In the genomic region with DNA sequence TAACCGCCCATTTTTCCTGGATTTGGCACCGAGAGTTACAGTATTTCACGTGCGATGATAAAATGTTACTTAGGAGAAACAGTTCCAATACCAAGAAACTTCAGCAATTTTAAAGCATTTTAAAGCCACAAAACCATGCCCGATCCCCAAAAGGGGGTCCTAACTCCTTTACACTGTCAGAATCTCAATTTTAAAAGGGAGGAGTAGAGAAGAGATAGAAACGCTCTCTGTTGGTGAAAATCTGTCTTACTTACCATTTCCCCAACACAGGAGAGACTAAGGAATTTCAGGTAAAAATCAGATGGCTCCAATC, we compare ENCODE assay signal across 8 cellular contexts. TPM values are rescaled to one million over a fixed set of nuclear protein-coding genes. Genes with fewer than 3 reads are reported as not detected.
DNase-seq lines count a peak whose midpoint lies in the region; ATAC-seq and TF ChIP-seq lines count a peak whose summit lies in the region.

No MANE protein-coding gene starts in this region.

- WGBS in liver, result 1% methylated on average over 6 of the region's 6 CpGs
- 1% methylated on average over 6 of the region's 6 CpGs for WGBS in thymus

- H3K27ac ChIP-seq in angular gyrus (ENCODE audit: low read depth, low read length) (peak overlapping the region; percentile 100), liver (ENCODE audit: low read depth in 1 of 2, low read length in 2 of 2) (peak overlapping the region; percentile 96 to 99), thymus (ENCODE audit: low read depth) (peak overlapping the region; percentile 89)

- H3K27me3 ChIP-seq in liver (ENCODE audit: control insufficient read depth in 4 of 4, insufficient read depth in 4 of 4, low read length in 3 of 4) (no peaks in the 10 kb centered on the region), thymus (ENCODE audit: control insufficient read depth, insufficient read depth) (no peaks in the 10 kb centered on the region)

- H3K27me3 Mint-ChIP-seq in activated T-cell treated with anti-CD3 and anti-CD28 coated beads, Interleukin-2, amount 50 U/mL, for 24 hours, result no peaks in the 10 kb centered on the region

- peak overlapping the region; percentile 92 to 99 for H3K9ac ChIP-seq in liver (ENCODE audit: low read depth in 1 of 2, low read length in 2 of 2)

- peaks cover 75% of the 10 kb centered on the region for H3K36me3 Mint-ChIP-seq in activated T-cell treated with anti-CD3 and anti-CD28 coated beads, Interleukin-2, amount 50 U/mL, for 24 hours (ENCODE audit: low read depth)

- peaks cover 0 to 7% (median 0%) of the 10 kb centered on the region in 4 donors for H3K36me3 ChIP-seq in liver (ENCODE audit: control insufficient read depth in 4 of 4, insufficient read depth in 3 of 4, low read depth in 1 of 4, low read length in 3 of 4)
- peaks cover 4% of the 10 kb centered on the region for H3K36me3 ChIP-seq in thymus (ENCODE audit: control insufficient read depth, insufficient read depth)

- H3K27ac Mint-ChIP-seq in activated T-cell treated with anti-CD3 and anti-CD28 coated beads, Interleukin-2, amount 50 U/mL, for 24 hours, result peak overlapping the region; percentile 100

- no peaks in the 10 kb centered on the region for H3K9me3 ChIP-seq in liver (ENCODE audit: control insufficient read depth in 4 of 4, low read length in 3 of 4)
- H3K9me3 ChIP-seq in thymus (ENCODE audit: control insufficient read depth), result no peaks in the 10 kb centered on the region

- peaks cover 63% of the 10 kb centered on the region for H3K4me1 Mint-ChIP-seq in activated T-cell treated with anti-CD3 and anti-CD28 coated beads, Interleukin-2, amount 50 U/mL, for 24 hours (ENCODE audit: low read depth)

- no peak for TF ChIP-seq RAD21 in liver (IDR thresholded peaks at IDR 0.05)

- H3K4me1 ChIP-seq in liver (ENCODE audit: control insufficient read depth in 4 of 4, insufficient read depth in 4 of 4, low read length in 3 of 4) (peaks cover 8 to 39% (median 28%) of the 10 kb centered on the region in 4 donors), thymus (ENCODE audit: control insufficient read depth, insufficient read depth, low read length) (peaks cover 33% of the 10 kb centered on the region)

- peak overlapping the region; percentile 82 to 96 (median 95) for H3K4me3 ChIP-seq in liver (ENCODE audit: low read depth in 1 of 3, low read length in 3 of 3)
- peak overlapping the region; percentile 80 for H3K4me3 ChIP-seq in thymus (ENCODE audit: low read length)

- DNase-seq in activated T-cell treated with anti-CD3 and anti-CD28 coated beads, Interleukin-2, amount 50 U/mL, for 24 hours, result no peak
- DNase-seq in activated T-cell treated with anti-CD3 and anti-CD28 coated beads, Interleukin-2, amount 50 U/mL, for 48 hours, result no peak
- DNase-seq in iPS-NIHi7 (ENCODE audit: extremely low spot score) (no peak), NCI-H510A (lab: John Stamatoyannopoulos, UW) (no peak)

- no peak for ATAC-seq in HG02763 (IDR thresholded peaks at IDR 0.05; ENCODE audit: unreplicated experiment)

- H3K9me3 Mint-ChIP-seq in activated T-cell treated with anti-CD3 and anti-CD28 coated beads, Interleukin-2, amount 50 U/mL, for 24 hours, result no peaks in the 10 kb centered on the region

- TF ChIP-seq CTCF in liver (IDR thresholded peaks at IDR 0.05; ENCODE audit: low read depth, low read length, missing input control), result no peak

- H3K4me3 Mint-ChIP-seq in activated T-cell treated with anti-CD3 and anti-CD28 coated beads, Interleukin-2, amount 50 U/mL, for 24 hours, result peak overlapping the region; percentile 98

TF ChIP-seq in liver, 16 proteins besides CTCF, POLR2A, EP300 and RAD21:
- TF ChIP-seq, protein P1, sequence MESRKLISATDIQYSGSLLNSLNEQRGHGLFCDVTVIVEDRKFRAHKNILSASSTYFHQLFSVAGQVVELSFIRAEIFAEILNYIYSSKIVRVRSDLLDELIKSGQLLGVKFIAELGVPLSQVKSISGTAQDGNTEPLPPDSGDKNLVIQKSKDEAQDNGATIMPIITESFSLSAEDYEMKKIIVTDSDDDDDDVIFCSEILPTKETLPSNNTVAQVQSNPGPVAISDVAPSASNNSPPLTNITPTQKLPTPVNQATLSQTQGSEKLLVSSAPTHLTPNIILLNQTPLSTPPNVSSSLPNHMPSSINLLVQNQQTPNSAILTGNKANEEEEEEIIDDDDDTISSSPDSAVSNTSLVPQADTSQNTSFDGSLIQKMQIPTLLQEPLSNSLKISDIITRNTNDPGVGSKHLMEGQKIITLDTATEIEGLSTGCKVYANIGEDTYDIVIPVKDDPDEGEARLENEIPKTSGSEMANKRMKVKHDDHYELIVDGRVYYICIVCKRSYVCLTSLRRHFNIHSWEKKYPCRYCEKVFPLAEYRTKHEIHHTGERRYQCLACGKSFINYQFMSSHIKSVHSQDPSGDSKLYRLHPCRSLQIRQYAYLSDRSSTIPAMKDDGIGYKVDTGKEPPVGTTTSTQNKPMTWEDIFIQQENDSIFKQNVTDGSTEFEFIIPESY (IDR thresholded peaks at IDR 0.05), result no peak
- TF ChIP-seq EGR1 (IDR thresholded peaks at IDR 0.05; ENCODE audit: low read depth in 2 of 2) (no peak), SP1 (IDR thresholded peaks at IDR 0.05) (no peak), MAX (IDR thresholded peaks at IDR 0.05) (no peak), TAF1 (conservative IDR thresholded peaks at IDR 0.05) (no peak), RXRA (IDR thresholded peaks at IDR 0.05) (no peak), HNF4A (conservative IDR thresholded peaks at IDR 0.05) (no peak), REST (IDR thresholded peaks at IDR 0.05) (no peak), HNF4G (IDR thresholded peaks at IDR 0.05) (no peak), GABPA (IDR thresholded peaks at IDR 0.05 in 1 of 2, conservative IDR thresholded peaks at IDR 0.05 in 1 of 2) (no peak), JUND (IDR thresholded peaks at IDR 0.05) (no peak), YY1 (IDR thresholded peaks at IDR 0.05) (no peak), FOXA1 (IDR thresholded peaks at IDR 0.05) (no peak), NR2F2 (IDR thresholded peaks at IDR 0.05) (no peak), FOXA2 (IDR thresholded peaks at IDR 0.05) (no peak)
- TF ChIP-seq, protein P2, sequence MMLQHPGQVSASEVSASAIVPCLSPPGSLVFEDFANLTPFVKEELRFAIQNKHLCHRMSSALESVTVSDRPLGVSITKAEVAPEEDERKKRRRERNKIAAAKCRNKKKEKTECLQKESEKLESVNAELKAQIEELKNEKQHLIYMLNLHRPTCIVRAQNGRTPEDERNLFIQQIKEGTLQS (IDR thresholded peaks at IDR 0.05), result no peak
TF ChIP-seq in liver: peak in this region for 0.

RNA-seq across cellular contexts. Expression of gene RNASEK, which starts 0.5 kb away (rescaled TPM):
- total RNA-seq in liver, result 10 to 100 TPM; 13.5 to 65.5 TPM
- polyA plus RNA-seq in liver (100 to 1,000 TPM; 196 to 384 TPM), thymus (368 TPM)

RNA-seq across cellular contexts. Expression of gene BCL6B, which starts 11.0 kb away (rescaled TPM):
- 1 to 10 TPM; 1.1 to 5.7 TPM for total RNA-seq in liver
- polyA plus RNA-seq in liver (1 to 10 TPM; 1.7 to 1.8 TPM), thymus (2.4 TPM)

RNA-seq across cellular contexts. Expression of gene ALOX12, which starts 16.0 kb away (rescaled TPM):
- 1 to 10 TPM in 1 of 2 donors, not detected in 1; 3.1 TPM for total RNA-seq in liver
- polyA plus RNA-seq in liver (under 1 TPM; 0.03 to 0.24 TPM), thymus (0.32 TPM)

RNA-seq across cellular contexts. Expression of gene SLC16A13, which starts 23.9 kb away (rescaled TPM):
- 10 to 100 TPM in 1 of 2 donors, 1 to 10 TPM in 1; 2.3 to 26.6 TPM for total RNA-seq in liver
- 10 to 100 TPM; 33.3 to 43.2 TPM for polyA plus RNA-seq in liver
- 2.5 TPM for polyA plus RNA-seq in thymus

RNA-seq across cellular contexts. Expression of gene SLC16A11, which starts 32.0 kb away (rescaled TPM):
- total RNA-seq in liver, result 1 to 10 TPM; 1.7 to 3.3 TPM
- 1 to 10 TPM; 3.0 to 8.2 TPM for polyA plus RNA-seq in liver
- polyA plus RNA-seq in thymus, result 7.4 TPM
